Comparison of ENCODE assay signal across 17 cellular contexts in genomic region chr22:25837288-25837900, GRCh38.
DNase-seq lines count a peak whose midpoint lies in the region; ATAC-seq and TF ChIP-seq lines count a peak whose summit lies in the region.
"Had no signal": no experiment of that assay in that cellular context is flagged by ENCODE, and none has a peak within 500 bp of the region (broad histone marks: within the 10 kb centered on the region; RNA-seq: fewer than 3 reads in every experiment).

No MANE protein-coding gene starts in this region.

- H3K4me3 ChIP-seq in gastrocnemius medialis: no peak overlapping the region
- H3K4me3 ChIP-seq: SJCRH30 had no signal

- no peak for TF ChIP-seq POLR2A in gastrocnemius medialis (IDR thresholded peaks at IDR 0.05)

- H3K9me3 ChIP-seq in gastrocnemius medialis: no peaks in the 10 kb centered on the region
- H3K9me3 ChIP-seq: SJCRH30 had no signal

- peaks cover 0 to 3% (median 0%) of the 10 kb centered on the region in 3 donors for H3K4me1 Mint-ChIP-seq in IgD-negative memory B cell
- no peaks in the 10 kb centered on the region for H3K4me1 Mint-ChIP-seq in activated T-helper 2 cell treated with anti-CD3 and anti-CD28 coated beads, Interferon-gamma antibody, Interleukin-2, Interleukin-4, amounts not matched to agents 10 μg/mL and 5 μg/mL and 100 μg/mL, durations not matched to agents 14 hours and 24 hours and 36 hours (ENCODE audit: low read depth)
- H3K4me1 Mint-ChIP-seq: CD8-positive, alpha-beta memory T cell had no signal

- H3K9me3 Mint-ChIP-seq in IgD-negative memory B cell: no peaks in the 10 kb centered on the region
- no peaks in the 10 kb centered on the region for H3K9me3 Mint-ChIP-seq in activated T-helper 2 cell treated with anti-CD3 and anti-CD28 coated beads, Interferon-gamma antibody, Interleukin-2, Interleukin-4, amounts not matched to agents 10 μg/mL and 5 μg/mL and 100 μg/mL, durations not matched to agents 14 hours and 24 hours and 36 hours
- H3K9me3 Mint-ChIP-seq: CD8-positive, alpha-beta memory T cell had no signal

- ATAC-seq in gastrocnemius medialis: peak; percentile 60 to 81
- no peak for ATAC-seq in GM21723 (IDR thresholded peaks at IDR 0.05; ENCODE audit: unreplicated experiment)
- ATAC-seq in GM18907 (IDR thresholded peaks at IDR 0.05; ENCODE audit: unreplicated experiment): no peak

- H3K27me3 Mint-ChIP-seq in IgD-negative memory B cell: peaks cover 9% of the 10 kb centered on the region
- no peaks in the 10 kb centered on the region for H3K27me3 Mint-ChIP-seq in activated T-helper 2 cell treated with anti-CD3 and anti-CD28 coated beads, Interferon-gamma antibody, Interleukin-2, Interleukin-4, amounts not matched to agents 10 μg/mL and 5 μg/mL and 100 μg/mL, durations not matched to agents 14 hours and 24 hours and 36 hours (ENCODE audit: low read depth)

- in situ Hi-C loops in Caki2 (cut with HindIII; ENCODE audit: low pct_unique_long_range_greater_than_20kb, low sequenced_read_pairs) (no loop called here), gastrocnemius medialis (cut with MboI; ENCODE audit: low sequenced_read_pairs in 4 of 4) (no loop called here)

- peaks cover 0 to 50% of the 10 kb centered on the region in 2 donors for H3K36me3 ChIP-seq in gastrocnemius medialis

- DNase-seq in Caki2 (ENCODE audit: low read depth) (peak; percentile 89), glomerular visceral epithelial cell (ENCODE audit: extremely low spot score) (peak; percentile 38), gastrocnemius medialis (peak in 1 of 2 donors; percentile 67)
- no peak for DNase-seq in activated T-helper 2 cell treated with anti-CD3 and anti-CD28 coated beads, Interferon-gamma antibody, Interleukin-2, Interleukin-4, amounts not matched to agents 10 μg/mL and 5 μg/mL and 100 μg/mL, durations not matched to agents 14 hours and 24 hours and 36 hours (ENCODE audit: low spot score)
- DNase-seq: CD8-positive, alpha-beta memory T cell; DMS79; IMR-90; Karpas-422; NCI-H1417 treated with DMSO at 0.1 percent for 48 hours; NCI-H1930; NCI-H226; NCI-H524; SJCRH30 had no signal

- H3K27ac Mint-ChIP-seq in IgD-negative memory B cell: peak overlapping the region in 2 of 3 donors; percentile 20 to 33
- H3K27ac Mint-ChIP-seq in activated T-helper 2 cell treated with anti-CD3 and anti-CD28 coated beads, Interferon-gamma antibody, Interleukin-2, Interleukin-4, amounts not matched to agents 10 μg/mL and 5 μg/mL and 100 μg/mL, durations not matched to agents 14 hours and 24 hours and 36 hours: no peak overlapping the region
- H3K27ac Mint-ChIP-seq: CD8-positive, alpha-beta memory T cell had no signal

- TF ChIP-seq CTCF in gastrocnemius medialis (IDR thresholded peaks at IDR 0.05 in 4 of 5, conservative IDR thresholded peaks at IDR 0.05 in 1 of 5): no peak

- intact Hi-C loops in gastrocnemius medialis (cut with DNase I; ENCODE audit: low total_unique reads): no loop called here
- intact Hi-C loops in activated T-helper 2 cell treated with anti-CD3 and anti-CD28 coated beads, Interferon-gamma antibody, Interleukin-2, Interleukin-4, amounts not matched to agents 10 μg/mL and 5 μg/mL and 100 μg/mL, durations not matched to agents 14 hours and 24 hours and 36 hours (cut with micrococcal nuclease): no loop called here

- H3K27ac ChIP-seq in gastrocnemius medialis: peak overlapping the region in 1 of 4 donors; percentile 38
- H3K27ac ChIP-seq: RWPE1, SJCRH30 had no signal

- no peak overlapping the region for H3K4me3 Mint-ChIP-seq in IgD-negative memory B cell
- H3K4me3 Mint-ChIP-seq in activated T-helper 2 cell treated with anti-CD3 and anti-CD28 coated beads, Interferon-gamma antibody, Interleukin-2, Interleukin-4, amounts not matched to agents 10 μg/mL and 5 μg/mL and 100 μg/mL, durations not matched to agents 14 hours and 24 hours and 36 hours (ENCODE audit: low read depth): no peak overlapping the region
- H3K4me3 Mint-ChIP-seq: CD8-positive, alpha-beta memory T cell had no signal

- no peaks in the 10 kb centered on the region for H3K36me3 Mint-ChIP-seq in IgD-negative memory B cell
- no peaks in the 10 kb centered on the region for H3K36me3 Mint-ChIP-seq in activated T-helper 2 cell treated with anti-CD3 and anti-CD28 coated beads, Interferon-gamma antibody, Interleukin-2, Interleukin-4, amounts not matched to agents 10 μg/mL and 5 μg/mL and 100 μg/mL, durations not matched to agents 14 hours and 24 hours and 36 hours (ENCODE audit: low read depth)
- H3K36me3 Mint-ChIP-seq: CD8-positive, alpha-beta memory T cell had no signal

- H3K27me3 ChIP-seq in gastrocnemius medialis: no peaks in the 10 kb centered on the region
- H3K27me3 ChIP-seq: SJCRH30 had no signal

- H3K4me1 ChIP-seq in gastrocnemius medialis: peaks cover 3 to 29% of the 10 kb centered on the region in 2 donors
- H3K4me1 ChIP-seq: SJCRH30 had no signal

Comparison
In these comparisons a context has a peak if more than half of its experiments do, and no peak if none do; other contexts are left out.
1. ATAC-seq: peak in gastrocnemius medialis (2 of 2); none in GM21723 (single experiment) and GM18907 (single experiment).